Comparison of ENCODE assay signal across 25 cellular contexts in the genomic region with DNA sequence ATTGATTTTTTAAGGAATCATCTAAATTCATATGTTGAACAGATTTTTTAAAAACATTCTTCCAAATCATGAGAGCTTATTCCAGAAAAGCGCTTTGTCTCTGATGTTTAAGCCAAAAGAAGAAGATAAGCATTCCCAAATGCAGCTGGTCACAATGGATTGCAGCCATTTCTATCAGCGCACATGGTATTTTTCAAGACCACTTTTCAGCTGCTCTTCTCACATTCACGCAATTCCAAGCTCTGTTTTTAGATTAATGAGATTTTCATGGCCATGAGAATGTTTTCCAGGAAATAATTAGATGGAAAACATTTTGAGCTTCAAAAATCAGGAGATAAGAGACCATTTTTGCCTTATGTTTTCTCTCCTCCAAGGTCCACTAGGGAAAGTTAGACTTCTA.
"Had no signal": no experiment of that assay in that cellular context is flagged by ENCODE, and none has a peak within 500 bp of the region (broad histone marks: within the 10 kb centered on the region; RNA-seq: fewer than 3 reads in every experiment).

No MANE protein-coding gene starts in this region.

- H3K4me1 ChIP-seq: breast epithelium, esophagus squamous epithelium, gastroesophageal sphincter, lower lobe of right lung, right lobe of liver, transverse colon had no signal

- H3K4me3 ChIP-seq: breast epithelium, esophagus squamous epithelium, gastroesophageal sphincter, hepatocyte, lower lobe of right lung, right lobe of liver, transverse colon had no signal

- DNase-seq: activated CD4-positive, alpha-beta memory T cell treated with anti-CD3 and anti-CD28 coated beads, Interleukin-2, amount 10 ng/mL, durations not matched to agents 7 days and 5 days; activated CD4-positive, alpha-beta T cell treated with anti-CD3 and anti-CD28 coated beads, Interleukin-2, amount 10 ng/mL, durations not matched to agents 24 days and 14 days; activated CD4-positive, CD25-positive, alpha-beta regulatory T cell treated with anti-CD3 and anti-CD28 coated beads, Interleukin-2, amount 50 U/mL, for 72 hours; activated CD8-positive, alpha-beta memory T cell treated with anti-CD3 and anti-CD28 coated beads, Interleukin-2, amount 50 U/mL, for 48 hours; activated naive CD8-positive, alpha-beta T cell treated with anti-CD3 and anti-CD28 coated beads, Interleukin-2, amount 50 U/mL, for 24 hours; activated T-cell treated with anti-CD3 and anti-CD28 coated beads, Interleukin-2, amount 50 U/mL, for 4 hours; amygdala; esophagus squamous epithelium; left cardiac atrium; lower lobe of right lung; mesenchymal stem cell; nephron progenitor cell; right lobe of liver; small intestine; stimulated activated CD4-positive, alpha-beta T cell treated with anti-CD3 and anti-CD28 coated beads, Interleukin-15, amount 100 ng/mL, for 24 hours; stimulated activated CD4-positive, alpha-beta T cell treated with anti-CD3 and anti-CD28 coated beads, Interleukin-2, amount 100 ng/mL, for 24 hours; stimulated activated naive CD4-positive, alpha-beta T cell; T-helper 2 cell; transverse colon had no signal

- H3K36me3 ChIP-seq: breast epithelium, esophagus squamous epithelium, gastroesophageal sphincter, lower lobe of right lung, neutrophil, right lobe of liver, transverse colon had no signal

- H3K27me3 ChIP-seq: breast epithelium, esophagus squamous epithelium, gastroesophageal sphincter, hepatocyte, neutrophil, right lobe of liver, transverse colon had no signal

- H3K9me3 ChIP-seq: breast epithelium, esophagus squamous epithelium, gastroesophageal sphincter, lower lobe of right lung, neutrophil, right lobe of liver, transverse colon had no signal

- H2AFZ ChIP-seq: hepatocyte had no signal

- H3K4me2 ChIP-seq: hepatocyte had no signal

- H3K79me2 ChIP-seq: hepatocyte had no signal

- H3K27ac ChIP-seq: breast epithelium, epithelial cell of prostate, esophagus squamous epithelium, gastroesophageal sphincter, hepatocyte, lower lobe of right lung, neutrophil, right lobe of liver, transverse colon had no signal

- ATAC-seq: activated naive CD8-positive, alpha-beta T cell treated with anti-CD3 and anti-CD28 coated beads, Interleukin-2, amount 50 U/mL, for 24 hours; activated T-cell treated with anti-CD3 and anti-CD28 coated beads, Interleukin-2, amount 50 U/mL, for 4 hours; activated T-helper 17 cell treated with anti-CD3 and anti-CD28 coated beads, Interleukin-2, amount 50 U/mL, for 72 hours; gastroesophageal sphincter; left cardiac atrium; lower lobe of right lung; right lobe of liver had no signal
